ENCODE assay signal across 1 cellular context in genomic region chr11:67240575-67241389, GRCh38.
A peak's percentile ranks its signal among the peaks of the same experiment; 100 is the strongest.
TF ChIP-seq lines count a peak whose summit lies in the region.

No MANE protein-coding gene starts in this region.

TF ChIP-seq in HEK293, 187 proteins besides CTCF, POLR2A, EP300 and RAD21 (continued from another document):
- TF ChIP-seq REST (tag by site-specific recombination; IDR thresholded peaks at IDR 0.05) (peak; percentile 60), EGR2 (tag by site-specific recombination; IDR thresholded peaks at IDR 0.05; ENCODE audit: low read depth) (peak; percentile 91), ZNF555 (tag by site-specific recombination; conservative IDR thresholded peaks at IDR 0.05) (no peak), ZNF785 (tag by site-specific recombination; IDR thresholded peaks at IDR 0.05) (no peak), ZNF18 (tag by site-specific recombination; IDR thresholded peaks at IDR 0.05) (0 out of 2 replicates have a peak, but pooled peaks have one; percentile 19), SALL2 (tag by site-specific recombination; IDR thresholded peaks at IDR 0.05; ENCODE audit: borderline replicate concordance) (no peak), ZNF112 (tag by site-specific recombination; IDR thresholded peaks at IDR 0.05) (no peak), ZNF335 (tag by site-specific recombination; conservative IDR thresholded peaks at IDR 0.05) (0 out of 2 replicates have a peak, but pooled peaks have one; percentile 27)
